Comparison of ENCODE assay signal across 22 cellular contexts in the genomic region with DNA sequence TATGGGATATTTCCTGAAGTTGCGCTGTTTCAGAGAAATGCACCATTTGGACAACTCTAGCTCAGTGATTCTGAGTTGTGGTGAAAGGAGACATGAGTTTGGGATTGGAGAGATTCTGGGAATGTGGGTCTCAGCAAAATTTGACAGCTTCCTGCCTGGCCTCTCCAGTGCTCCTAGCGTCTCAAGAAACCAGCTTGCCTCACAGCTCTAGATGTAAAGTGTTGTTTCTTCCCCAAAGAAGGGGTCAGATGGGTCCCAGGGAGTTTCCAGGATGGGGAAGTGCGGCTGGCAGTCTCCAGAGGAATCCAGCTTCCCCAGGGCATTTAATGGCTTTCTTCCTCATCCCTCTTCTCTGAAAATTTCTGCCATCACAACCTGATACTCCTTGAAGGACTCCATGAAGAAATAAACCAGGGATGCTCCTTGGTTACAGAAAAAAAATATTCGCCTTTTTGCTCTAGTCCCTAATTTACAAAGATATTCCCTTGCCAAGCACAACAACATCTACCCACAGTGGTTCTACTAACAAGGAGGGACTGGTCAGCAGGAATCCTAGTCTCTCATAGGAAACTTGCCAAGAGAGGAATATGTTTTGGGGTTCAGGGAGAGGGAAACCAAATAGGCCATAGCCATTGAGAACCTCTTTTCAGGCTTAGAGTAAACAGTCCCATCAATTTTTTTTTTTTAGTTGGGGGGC.
"Had no signal": no experiment of that assay in that cellular context is flagged by ENCODE, and none has a peak within 500 bp of the region (broad histone marks: within the 10 kb centered on the region; RNA-seq: fewer than 3 reads in every experiment).

No MANE protein-coding gene starts in this region.

- H3K36me3 ChIP-seq: adrenal gland, ovary, tibial artery had no signal

- H3K27me3 ChIP-seq: adrenal gland, ovary had no signal

- H3K4me3 ChIP-seq: adrenal gland, ovary, tibial artery had no signal

- FAIRE-seq: bronchial epithelial cell, kidney had no signal

- H3K27ac ChIP-seq: ovary, tibial artery had no signal

- ATAC-seq: activated CD4-positive, alpha-beta T cell treated with anti-CD3 and anti-CD28 coated beads for 36 hours; activated naive CD4-positive, alpha-beta T cell treated with anti-CD3 and anti-CD28 coated beads, Interleukin-2, amount 50 U/mL, for 72 hours; esophagus mucosa; left lobe of liver; WTC11 had no signal

- DNase-seq: activated CD4-positive, alpha-beta memory T cell treated with anti-CD3 and anti-CD28 coated beads for 36 hours; activated CD4-positive, alpha-beta T cell treated with anti-CD3 and anti-CD28 coated beads for 36 hours; activated gamma-delta T cell treated with Interleukin-2 at 50 U/mL for 16 hours; activated T-cell treated with anti-CD3 and anti-CD28 coated beads for 4 hours; effector CD4-positive, alpha-beta T cell; hippocampal formation; kidney; mammary epithelial cell; ovary; stimulated activated CD4-positive, alpha-beta T cell treated with anti-CD3 and anti-CD28 coated beads, Interleukin-1b, Interleukin-23, amount 100 ng/mL, for 48 hours; stimulated activated CD8-positive, alpha-beta memory T cell treated with anti-CD3 and anti-CD28 coated beads, Interleukin-4, amount 100 ng/mL, for 48 hours; stimulated activated naive CD4-positive, alpha-beta T cell; tibial artery had no signal

- H3K4me3 Mint-ChIP-seq: activated CD4-positive, alpha-beta memory T cell treated with anti-CD3 and anti-CD28 coated beads for 36 hours; activated CD4-positive, alpha-beta T cell treated with anti-CD3 and anti-CD28 coated beads for 36 hours; activated T-helper 1 cell treated with anti-CD3 and anti-CD28 coated beads, Interleukin-12 subunit alpha, Interleukin-12 subunit beta, Interleukin-2, Interleukin-4 antibody, amounts not matched to agents 30 ng/mL and 10 ng/mL and 1 ng/mL, durations not matched to agents 14 hours and 24 hours and 36 hours; neural crest cell; T-helper 2 cell treated with Interferon-gamma antibody and Interleukin-4, amounts not matched to agents 5 μg/mL and 100 μg/mL, for 36 hours; WTC11 had no signal

- H3K27ac Mint-ChIP-seq: activated CD4-positive, alpha-beta memory T cell treated with anti-CD3 and anti-CD28 coated beads for 36 hours; activated CD4-positive, alpha-beta T cell treated with anti-CD3 and anti-CD28 coated beads for 36 hours; activated naive CD4-positive, alpha-beta T cell treated with anti-CD3 and anti-CD28 coated beads, Interleukin-2, amount 50 U/mL, for 72 hours; activated T-helper 1 cell treated with anti-CD3 and anti-CD28 coated beads, Interleukin-12 subunit alpha, Interleukin-12 subunit beta, Interleukin-2, Interleukin-4 antibody, amounts not matched to agents 30 ng/mL and 10 ng/mL and 1 ng/mL, durations not matched to agents 14 hours and 24 hours and 36 hours; T-helper 2 cell treated with Interferon-gamma antibody and Interleukin-4, amounts not matched to agents 5 μg/mL and 100 μg/mL, for 36 hours; WTC11 had no signal

- H3K9me3 Mint-ChIP-seq: activated CD4-positive, alpha-beta memory T cell treated with anti-CD3 and anti-CD28 coated beads for 36 hours; activated naive CD4-positive, alpha-beta T cell treated with anti-CD3 and anti-CD28 coated beads, Interleukin-2, amount 50 U/mL, for 72 hours; activated T-helper 1 cell treated with anti-CD3 and anti-CD28 coated beads, Interleukin-12 subunit alpha, Interleukin-12 subunit beta, Interleukin-2, Interleukin-4 antibody, amounts not matched to agents 30 ng/mL and 10 ng/mL and 1 ng/mL, durations not matched to agents 14 hours and 24 hours and 36 hours; neural crest cell; T-helper 2 cell treated with Interferon-gamma antibody and Interleukin-4, amounts not matched to agents 5 μg/mL and 100 μg/mL, for 36 hours; WTC11 had no signal

- H3K4me1 ChIP-seq: tibial artery had no signal

- H3K36me3 Mint-ChIP-seq: activated CD4-positive, alpha-beta memory T cell treated with anti-CD3 and anti-CD28 coated beads for 36 hours; activated naive CD4-positive, alpha-beta T cell treated with anti-CD3 and anti-CD28 coated beads, Interleukin-2, amount 50 U/mL, for 72 hours; WTC11 had no signal

- H3K9me3 ChIP-seq: adrenal gland, ovary, tibial artery had no signal
